ENCODE assay signal across 9 cellular contexts in the genomic region with DNA sequence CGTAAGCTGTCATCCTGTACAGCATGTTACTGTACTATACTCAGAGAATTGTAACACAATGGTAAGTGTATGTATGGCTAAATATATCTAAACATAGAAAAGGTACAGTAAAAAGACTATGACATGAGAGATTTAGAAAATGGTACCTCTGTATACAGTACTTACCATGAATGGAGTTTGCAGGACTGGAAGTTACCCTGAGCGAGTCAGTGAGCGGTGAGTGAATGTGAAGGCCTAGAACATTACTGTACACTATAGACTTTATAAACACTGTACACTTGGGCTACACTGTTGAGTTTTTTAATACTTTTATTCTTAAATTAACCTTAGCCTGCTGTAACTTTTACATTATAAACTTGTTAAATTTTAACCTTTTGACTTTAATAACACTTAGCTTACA. TPM values are rescaled to one million over a fixed set of nuclear protein-coding genes. Genes with fewer than 3 reads are reported as not detected.
DNase-seq lines count a peak whose midpoint lies in the region; ATAC-seq and TF ChIP-seq lines count a peak whose summit lies in the region.
"Had no signal": no experiment of that assay in that cellular context is flagged by ENCODE, and none has a peak within 500 bp of the region (broad histone marks: within the 10 kb centered on the region; RNA-seq: fewer than 3 reads in every experiment).

No MANE protein-coding gene starts in this region.

- 95% methylated on average over 3 of the region's 3 CpGs for WGBS in mammary epithelial cell (ENCODE audit: low coverage, missing lambda C conversion rate)

- H3K36me3 ChIP-seq in BLaER1 (peaks cover 44% of the 10 kb centered on the region), mammary epithelial cell (ENCODE audit: insufficient read depth, low read length) (peaks cover 26% of the 10 kb centered on the region)
- peaks cover 18 to 37% (median 25%) of the 10 kb centered on the region in 3 experiments for H3K36me3 ChIP-seq in naive thymus-derived CD4-positive, alpha-beta T cell (ENCODE audit: control insufficient read depth in 2 of 3, insufficient read depth in 3 of 3, low read length in 3 of 3)

- peak overlapping the region; percentile 95 for H3K4me2 ChIP-seq in BLaER1
- peak overlapping the region; percentile 81 for H3K4me2 ChIP-seq in mammary epithelial cell (ENCODE audit: insufficient read depth, low read depth, low read length)

- CTCF ChIA-PET in mammary epithelial cell (lab: Charles Lee; ENCODE audit: low non-redundant PET) = no interaction called here
- CTCF ChIA-PET in naive thymus-derived CD4-positive, alpha-beta T cell (lab: Charles Lee) = interaction anchor here (0.6 to 0.7 kb wide), 2 partner anchors 51 to 420 kb away, joined by 3 to 4 read pairs; no protein-coding TSS in a partner anchor

- peaks cover 61% of the 10 kb centered on the region for H4K20me1 ChIP-seq in BLaER1
- H4K20me1 ChIP-seq in mammary epithelial cell (ENCODE audit: insufficient read depth, low read length) = no peaks in the 10 kb centered on the region

- H3K4me1 ChIP-seq in BLaER1 (peaks cover 26% of the 10 kb centered on the region), mammary epithelial cell (ENCODE audit: insufficient read depth, low read length) (peaks cover 11% of the 10 kb centered on the region)
- H3K4me1 ChIP-seq in naive thymus-derived CD4-positive, alpha-beta T cell (ENCODE audit: control insufficient read depth in 2 of 2, insufficient read depth in 2 of 2, low read length in 2 of 2) = peaks cover 14 to 24% of the 10 kb centered on the region in 2 donors

- peak overlapping the region in 3 of 4 donors; percentile 75 to 98 (median 90) for H3K4me3 Mint-ChIP-seq in IgD-negative memory B cell
- peak overlapping the region; percentile 88 to 95 (median 93) for H3K4me3 Mint-ChIP-seq in naive thymus-derived CD4-positive, alpha-beta T cell

- H3K36me3 Mint-ChIP-seq in IgD-negative memory B cell = peaks cover 3% of the 10 kb centered on the region
- peaks cover 8 to 42% (median 23%) of the 10 kb centered on the region in 5 donors for H3K36me3 Mint-ChIP-seq in naive thymus-derived CD4-positive, alpha-beta T cell

- H3K9ac ChIP-seq in BLaER1 (peak overlapping the region; percentile 97), mammary epithelial cell (ENCODE audit: insufficient read depth, low read length) (peak overlapping the region; percentile 74)

- H3K27ac ChIP-seq in BLaER1 (no peak overlapping the region), mammary epithelial cell (ENCODE audit: insufficient read depth, low read depth, low read length) (no peak overlapping the region)
- peak overlapping the region; percentile 96 for H3K27ac ChIP-seq in naive thymus-derived CD4-positive, alpha-beta T cell (ENCODE audit: low read depth, low read length)

- H3K4me3 ChIP-seq in BLaER1 = peak overlapping the region; percentile 96
- peak overlapping the region in 2 of 3 experiments; percentile 78 for H3K4me3 ChIP-seq in mammary epithelial cell (replicated peaks in 1 of 3; ENCODE audit: insufficient read depth in 1 of 3, low read depth in 2 of 3, low read length in 3 of 3)
- peak overlapping the region; percentile 79 for H3K4me3 ChIP-seq in naive thymus-derived CD4-positive, alpha-beta T cell (ENCODE audit: low read length)

- H3K27me3 ChIP-seq in BLaER1 (no peaks in the 10 kb centered on the region), mammary epithelial cell (ENCODE audit: insufficient read depth, low read length) (no peaks in the 10 kb centered on the region)
- no peaks in the 10 kb centered on the region for H3K27me3 ChIP-seq in naive thymus-derived CD4-positive, alpha-beta T cell (ENCODE audit: control insufficient read depth in 2 of 2, insufficient read depth in 2 of 2, low read length in 2 of 2)

- DNase-seq in mammary epithelial cell = no peak
- DNase-seq in naive thymus-derived CD4-positive, alpha-beta T cell = no peak
- DNase-seq in superior temporal gyrus (ENCODE audit: extremely low spot score) = no peak
- no peak for DNase-seq in T-helper 9 cell
- DNase-seq: amniotic stem cell had no signal

- no TSS peak for BruUV-seq in mammary epithelial cell (replicated peaks; lab: Mats Ljungman, UMichigan)

- in situ Hi-C loops in mammary epithelial cell (cut with MboI; ENCODE audit: low sequenced_read_pairs in 2 of 2) = loop anchor here in 1 of 2 donors (10.0 kb wide), 1 partner anchor 189 kb away; no protein-coding TSS in a partner anchor

- H3K4me1 Mint-ChIP-seq in IgD-negative memory B cell = peaks cover 14 to 22% (median 21%) of the 10 kb centered on the region in 3 donors
- peaks cover 28 to 67% (median 60%) of the 10 kb centered on the region in 7 donors for H3K4me1 Mint-ChIP-seq in naive thymus-derived CD4-positive, alpha-beta T cell

- peak overlapping the region; percentile 74 to 100 (median 86) for H3K27ac Mint-ChIP-seq in IgD-negative memory B cell
- peak overlapping the region in 8 of 9 donors; percentile 96 to 100 (median 98) for H3K27ac Mint-ChIP-seq in naive thymus-derived CD4-positive, alpha-beta T cell

- ATAC-seq in naive thymus-derived CD4-positive, alpha-beta T cell = no peak
- no peak for ATAC-seq in GM18873 (IDR thresholded peaks at IDR 0.05; ENCODE audit: low FRiP score, unreplicated experiment)
- no peak for ATAC-seq in HG03135 (IDR thresholded peaks at IDR 0.05; ENCODE audit: unreplicated experiment)

- H3K9me3 Mint-ChIP-seq in IgD-negative memory B cell = no peaks in the 10 kb centered on the region
- H3K9me3 Mint-ChIP-seq in naive thymus-derived CD4-positive, alpha-beta T cell = peaks cover 0 to 5% (median 0%) of the 10 kb centered on the region in 11 donors

- dilution Hi-C loops in mammary epithelial cell (cut with HindIII; ENCODE audit: low sequenced_read_pairs) = no loop called here

- no peaks in the 10 kb centered on the region for H3K9me3 ChIP-seq in BLaER1
- H3K9me3 ChIP-seq in mammary epithelial cell (replicated peaks; ENCODE audit: insufficient read depth, low read length) = no peaks in the 10 kb centered on the region
- H3K9me3 ChIP-seq in naive thymus-derived CD4-positive, alpha-beta T cell (ENCODE audit: control insufficient read depth in 2 of 3, low read length in 3 of 3) = no peaks in the 10 kb centered on the region

- H3K79me2 ChIP-seq in mammary epithelial cell (ENCODE audit: insufficient read depth, low read length) = peaks cover 54% of the 10 kb centered on the region

- POLR2A ChIA-PET in naive thymus-derived CD4-positive, alpha-beta T cell (lab: Charles Lee) = no interaction called here

- H3K27me3 Mint-ChIP-seq in IgD-negative memory B cell = no peaks in the 10 kb centered on the region
- H3K27me3 Mint-ChIP-seq in naive thymus-derived CD4-positive, alpha-beta T cell = peaks cover 0 to 8% (median 0%) of the 10 kb centered on the region in 5 donors

- H2AFZ ChIP-seq in mammary epithelial cell (ENCODE audit: low read depth, low read length) = no peak overlapping the region

- TF ChIP-seq CTCF in mammary epithelial cell (conservative IDR thresholded peaks at IDR 0.05 in 1 of 2, IDR thresholded peaks at IDR 0.05 in 1 of 2; ENCODE audit: extremely low read depth in 1 of 2, insufficient read depth in 1 of 2, low read depth in 1 of 2, low read length in 2 of 2) = no peak

- intact Hi-C loops in mammary epithelial cell (cut with micrococcal nuclease) = no loop called here
- intact Hi-C loops in naive thymus-derived CD4-positive, alpha-beta T cell (cut with micrococcal nuclease) = loop anchor here (2.0 to 10.0 kb wide), 7 partner anchors 21 to 1859 kb away; partner anchors contain the start of genes C2orf76 (in 1 of the 2), DBI (in 1 of the 2) and TMEM177 (in 1 of the 2)

RNA-seq across cellular contexts. Expression of gene DDX18, which starts 1.5 kb away (rescaled TPM):
- polyA plus RNA-seq in IgD-negative memory B cell (44.3 TPM), mammary epithelial cell (37.2 TPM)
- 10 to 100 TPM; 51.3 to 69.7 TPM for total RNA-seq in mammary epithelial cell
- 25.4 TPM for polyA minus RNA-seq in mammary epithelial cell
- total RNA-seq in naive thymus-derived CD4-positive, alpha-beta T cell = 100 to 1,000 TPM in 4 of 5 experiments, 10 to 100 TPM in 1; 86.9 to 133 (median 111) TPM
- 10 to 100 TPM; 43.9 to 45.6 TPM for polyA plus RNA-seq in naive thymus-derived CD4-positive, alpha-beta T cell
